1 cellular context compared by ENCODE assay signal in the genomic region with DNA sequence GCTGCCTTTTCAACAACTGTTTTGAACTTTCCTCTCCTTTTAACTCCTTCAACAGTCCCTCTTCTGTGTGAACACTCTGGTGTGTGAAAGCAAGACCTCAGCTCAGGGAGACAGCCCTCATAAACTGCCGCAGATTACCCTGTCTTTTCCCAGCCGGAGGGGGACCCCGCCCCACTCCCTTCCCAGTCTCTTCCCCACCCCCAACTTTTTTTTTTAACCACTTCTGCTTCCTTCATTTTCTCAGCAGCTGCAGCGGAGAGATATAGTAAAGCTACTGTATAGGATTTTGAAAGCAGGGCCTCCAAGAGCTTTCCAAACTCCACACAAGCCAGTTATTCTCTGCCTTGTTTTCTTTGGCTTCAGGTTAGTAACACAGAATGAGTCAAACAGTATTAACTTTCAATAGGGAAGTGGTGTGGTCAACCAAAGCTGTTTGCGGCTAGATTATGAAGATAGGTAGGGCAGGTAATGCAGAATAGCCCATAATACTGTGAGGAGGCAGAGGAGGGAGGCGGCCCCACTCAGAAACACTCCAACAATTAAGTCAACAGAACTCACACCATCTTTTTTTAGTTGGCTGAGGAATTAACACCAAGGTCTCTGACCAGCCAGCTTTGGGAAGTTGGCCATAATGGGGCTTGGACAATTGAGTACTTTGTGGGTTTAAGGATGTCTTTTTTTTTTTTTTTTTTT.
TF ChIP-seq lines count a peak whose summit lies in the region.

No MANE protein-coding gene starts in this region.

TF ChIP-seq in GM12878, 131 proteins besides CTCF, POLR2A, EP300 and RAD21 (continued from another document and continues in another):
- TF ChIP-seq ATF7 (IDR thresholded peaks at IDR 0.05; ENCODE audit: low read depth), result peak; percentile 55; the same call in 1 of the 2 replicates
- peak; percentile 80 for TF ChIP-seq EED (IDR thresholded peaks at IDR 0.05; ENCODE audit: low read depth)
- TF ChIP-seq TCF12 (IDR thresholded peaks at IDR 0.05; ENCODE audit: low read depth, low read length), result peak; percentile 67; the same call in 1 of the 2 replicates
- peak; percentile 85; the same call in 1 of the 2 replicates for TF ChIP-seq BACH1 (IDR thresholded peaks at IDR 0.05; ENCODE audit: borderline replicate concordance)
- no peak for TF ChIP-seq ZNF274 (IDR thresholded peaks at IDR 0.05; ENCODE audit: insufficient read depth, insufficient read length)
- no peak for TF ChIP-seq FOXM1 (IDR thresholded peaks at IDR 0.05; ENCODE audit: low read depth, low read length)
- TF ChIP-seq E2F4 (IDR thresholded peaks at IDR 0.05; ENCODE audit: low read depth, low read length), result no peak
- peak; percentile 80; the same call in 1 of the 2 replicates for TF ChIP-seq MTA3 (IDR thresholded peaks at IDR 0.05; ENCODE audit: borderline replicate concordance, low read length)
- no peak for TF ChIP-seq ZZZ3 (IDR thresholded peaks at IDR 0.05; ENCODE audit: control insufficient read depth, insufficient read length, low read depth)
- no peak for TF ChIP-seq ESRRA (IDR thresholded peaks at IDR 0.05; ENCODE audit: low read length)
- TF ChIP-seq, protein P1, sequence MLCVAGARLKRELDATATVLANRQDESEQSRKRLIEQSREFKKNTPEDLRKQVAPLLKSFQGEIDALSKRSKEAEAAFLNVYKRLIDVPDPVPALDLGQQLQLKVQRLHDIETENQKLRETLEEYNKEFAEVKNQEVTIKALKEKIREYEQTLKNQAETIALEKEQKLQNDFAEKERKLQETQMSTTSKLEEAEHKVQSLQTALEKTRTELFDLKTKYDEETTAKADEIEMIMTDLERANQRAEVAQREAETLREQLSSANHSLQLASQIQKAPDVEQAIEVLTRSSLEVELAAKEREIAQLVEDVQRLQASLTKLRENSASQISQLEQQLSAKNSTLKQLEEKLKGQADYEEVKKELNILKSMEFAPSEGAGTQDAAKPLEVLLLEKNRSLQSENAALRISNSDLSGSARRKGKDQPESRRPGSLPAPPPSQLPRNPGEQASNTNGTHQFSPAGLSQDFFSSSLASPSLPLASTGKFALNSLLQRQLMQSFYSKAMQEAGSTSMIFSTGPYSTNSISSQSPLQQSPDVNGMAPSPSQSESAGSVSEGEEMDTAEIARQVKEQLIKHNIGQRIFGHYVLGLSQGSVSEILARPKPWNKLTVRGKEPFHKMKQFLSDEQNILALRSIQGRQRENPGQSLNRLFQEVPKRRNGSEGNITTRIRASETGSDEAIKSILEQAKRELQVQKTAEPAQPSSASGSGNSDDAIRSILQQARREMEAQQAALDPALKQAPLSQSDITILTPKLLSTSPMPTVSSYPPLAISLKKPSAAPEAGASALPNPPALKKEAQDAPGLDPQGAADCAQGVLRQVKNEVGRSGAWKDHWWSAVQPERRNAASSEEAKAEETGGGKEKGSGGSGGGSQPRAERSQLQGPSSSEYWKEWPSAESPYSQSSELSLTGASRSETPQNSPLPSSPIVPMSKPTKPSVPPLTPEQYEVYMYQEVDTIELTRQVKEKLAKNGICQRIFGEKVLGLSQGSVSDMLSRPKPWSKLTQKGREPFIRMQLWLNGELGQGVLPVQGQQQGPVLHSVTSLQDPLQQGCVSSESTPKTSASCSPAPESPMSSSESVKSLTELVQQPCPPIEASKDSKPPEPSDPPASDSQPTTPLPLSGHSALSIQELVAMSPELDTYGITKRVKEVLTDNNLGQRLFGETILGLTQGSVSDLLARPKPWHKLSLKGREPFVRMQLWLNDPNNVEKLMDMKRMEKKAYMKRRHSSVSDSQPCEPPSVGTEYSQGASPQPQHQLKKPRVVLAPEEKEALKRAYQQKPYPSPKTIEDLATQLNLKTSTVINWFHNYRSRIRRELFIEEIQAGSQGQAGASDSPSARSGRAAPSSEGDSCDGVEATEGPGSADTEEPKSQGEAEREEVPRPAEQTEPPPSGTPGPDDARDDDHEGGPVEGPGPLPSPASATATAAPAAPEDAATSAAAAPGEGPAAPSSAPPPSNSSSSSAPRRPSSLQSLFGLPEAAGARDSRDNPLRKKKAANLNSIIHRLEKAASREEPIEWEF (IDR thresholded peaks at IDR 0.05; ENCODE audit: insufficient replicate concordance, low read depth, low read length), result no peak
- TF ChIP-seq ATF3 (IDR thresholded peaks at IDR 0.05; ENCODE audit: borderline replicate concordance, extremely low read depth, low read depth, low read length), result no peak
- TF ChIP-seq STAT3 (IDR thresholded peaks at IDR 0.05; ENCODE audit: low read depth, low read length), result no peak
- no peak for TF ChIP-seq ZNF24 (IDR thresholded peaks at IDR 0.05)
- peak; percentile 70 for TF ChIP-seq IKZF1 (conservative IDR thresholded peaks at IDR 0.05)
- TF ChIP-seq SIN3A (IDR thresholded peaks at IDR 0.05; ENCODE audit: low read depth, low read length), result no peak
- TF ChIP-seq NR2C2 (IDR thresholded peaks at IDR 0.05; ENCODE audit: borderline replicate concordance, control insufficient read depth, insufficient read length, low read depth), result no peak
- peak; percentile 91 for TF ChIP-seq NFIC (IDR thresholded peaks at IDR 0.05; ENCODE audit: low read depth, low read length)
- no peak for TF ChIP-seq HDGF (IDR thresholded peaks at IDR 0.05)
- TF ChIP-seq, protein P2, sequence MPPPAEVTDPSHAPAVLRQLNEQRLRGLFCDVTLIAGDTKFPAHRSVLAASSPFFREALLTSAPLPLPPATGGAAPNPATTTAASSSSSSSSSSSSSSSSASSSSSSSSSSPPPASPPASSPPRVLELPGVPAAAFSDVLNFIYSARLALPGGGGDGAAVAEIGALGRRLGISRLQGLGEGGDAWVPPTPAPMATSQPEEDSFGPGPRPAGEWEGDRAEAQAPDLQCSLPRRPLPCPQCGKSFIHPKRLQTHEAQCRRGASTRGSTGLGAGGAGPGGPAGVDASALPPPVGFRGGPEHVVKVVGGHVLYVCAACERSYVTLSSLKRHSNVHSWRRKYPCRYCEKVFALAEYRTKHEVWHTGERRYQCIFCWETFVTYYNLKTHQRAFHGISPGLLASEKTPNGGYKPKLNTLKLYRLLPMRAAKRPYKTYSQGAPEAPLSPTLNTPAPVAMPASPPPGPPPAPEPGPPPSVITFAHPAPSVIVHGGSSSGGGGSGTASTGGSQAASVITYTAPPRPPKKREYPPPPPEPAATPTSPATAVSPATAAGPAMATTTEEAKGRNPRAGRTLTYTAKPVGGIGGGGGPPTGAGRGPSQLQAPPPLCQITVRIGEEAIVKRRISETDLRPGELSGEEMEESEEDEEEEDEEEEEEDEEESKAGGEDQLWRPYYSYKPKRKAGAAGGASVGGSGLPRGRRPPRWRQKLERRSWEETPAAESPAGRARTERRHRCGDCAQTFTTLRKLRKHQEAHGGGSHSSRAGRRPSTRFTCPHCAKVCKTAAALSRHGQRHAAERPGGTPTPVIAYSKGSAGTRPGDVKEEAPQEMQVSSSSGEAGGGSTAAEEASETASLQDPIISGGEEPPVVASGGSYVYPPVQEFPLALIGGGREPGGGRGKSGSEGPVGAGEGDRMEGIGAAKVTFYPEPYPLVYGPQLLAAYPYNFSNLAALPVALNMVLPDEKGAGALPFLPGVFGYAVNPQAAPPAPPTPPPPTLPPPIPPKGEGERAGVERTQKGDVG (CRISPR knock-in tag; IDR thresholded peaks at IDR 0.05), result no peak
- TF ChIP-seq SUPT20H (IDR thresholded peaks at IDR 0.05; ENCODE audit: borderline replicate concordance, control insufficient read depth, low read depth, low read length), result no peak
- TF ChIP-seq BHLHE40 (IDR thresholded peaks at IDR 0.05; ENCODE audit: borderline replicate concordance in 1 of 2, low read depth in 2 of 2, low read length in 1 of 2), result peak; percentile 36 to 50; a peak in 1 of 4 replicates
- TF ChIP-seq LARP7 (IDR thresholded peaks at IDR 0.05), result no peak
- no peak for TF ChIP-seq CHD4 (IDR thresholded peaks at IDR 0.05)
- no peak for TF ChIP-seq ZSCAN29 (IDR thresholded peaks at IDR 0.05)
- TF ChIP-seq, protein P3, sequence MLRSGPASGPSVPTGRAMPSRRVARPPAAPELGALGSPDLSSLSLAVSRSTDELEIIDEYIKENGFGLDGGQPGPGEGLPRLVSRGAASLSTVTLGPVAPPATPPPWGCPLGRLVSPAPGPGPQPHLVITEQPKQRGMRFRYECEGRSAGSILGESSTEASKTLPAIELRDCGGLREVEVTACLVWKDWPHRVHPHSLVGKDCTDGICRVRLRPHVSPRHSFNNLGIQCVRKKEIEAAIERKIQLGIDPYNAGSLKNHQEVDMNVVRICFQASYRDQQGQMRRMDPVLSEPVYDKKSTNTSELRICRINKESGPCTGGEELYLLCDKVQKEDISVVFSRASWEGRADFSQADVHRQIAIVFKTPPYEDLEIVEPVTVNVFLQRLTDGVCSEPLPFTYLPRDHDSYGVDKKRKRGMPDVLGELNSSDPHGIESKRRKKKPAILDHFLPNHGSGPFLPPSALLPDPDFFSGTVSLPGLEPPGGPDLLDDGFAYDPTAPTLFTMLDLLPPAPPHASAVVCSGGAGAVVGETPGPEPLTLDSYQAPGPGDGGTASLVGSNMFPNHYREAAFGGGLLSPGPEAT (IDR thresholded peaks at IDR 0.05; ENCODE audit: low read depth), result peak; percentile 77; the same call in 1 of the 2 replicates
- TF ChIP-seq MYC (IDR thresholded peaks at IDR 0.05; ENCODE audit: insufficient read depth, insufficient read length, insufficient replicate concordance, low read length, severe bottlenecking), result no peak
- TF ChIP-seq GATAD2B (conservative IDR thresholded peaks at IDR 0.05; ENCODE audit: low read depth), result no peak
- TF ChIP-seq TCF3 (IDR thresholded peaks at IDR 0.05; ENCODE audit: borderline replicate concordance, insufficient read depth, low read depth, low read length), result peak; percentile 79; the same call in 1 of the 2 replicates
- TF ChIP-seq CBFB (IDR thresholded peaks at IDR 0.05; ENCODE audit: low read depth), result peak; percentile 93
- TF ChIP-seq EGR1 (IDR thresholded peaks at IDR 0.05; ENCODE audit: borderline replicate concordance in 1 of 2, low read depth in 2 of 2, low read length in 2 of 2), result no peak
- peak; percentile 74 for TF ChIP-seq ZNF217 (IDR thresholded peaks at IDR 0.05)
- TF ChIP-seq USF2 (IDR thresholded peaks at IDR 0.05; ENCODE audit: borderline replicate concordance, low read depth, low read length), result no peak
- no peak for TF ChIP-seq SP1 (IDR thresholded peaks at IDR 0.05; ENCODE audit: low read depth, low read length)
- no peak for TF ChIP-seq WRNIP1 (IDR thresholded peaks at IDR 0.05; ENCODE audit: borderline replicate concordance, low read depth, low read length)
- TF ChIP-seq TCF7 (IDR thresholded peaks at IDR 0.05; ENCODE audit: borderline replicate concordance), result no peak
- no peak for TF ChIP-seq KDM1A (IDR thresholded peaks at IDR 0.05; ENCODE audit: borderline replicate concordance)
- no peak for TF ChIP-seq ZNF207 (IDR thresholded peaks at IDR 0.05; ENCODE audit: borderline replicate concordance)
- TF ChIP-seq FOXK2 (IDR thresholded peaks at IDR 0.05), result no peak
- no peak for TF ChIP-seq TAF1 (IDR thresholded peaks at IDR 0.05; ENCODE audit: borderline replicate concordance, low read depth, low read length)
- TF ChIP-seq, protein P4, sequence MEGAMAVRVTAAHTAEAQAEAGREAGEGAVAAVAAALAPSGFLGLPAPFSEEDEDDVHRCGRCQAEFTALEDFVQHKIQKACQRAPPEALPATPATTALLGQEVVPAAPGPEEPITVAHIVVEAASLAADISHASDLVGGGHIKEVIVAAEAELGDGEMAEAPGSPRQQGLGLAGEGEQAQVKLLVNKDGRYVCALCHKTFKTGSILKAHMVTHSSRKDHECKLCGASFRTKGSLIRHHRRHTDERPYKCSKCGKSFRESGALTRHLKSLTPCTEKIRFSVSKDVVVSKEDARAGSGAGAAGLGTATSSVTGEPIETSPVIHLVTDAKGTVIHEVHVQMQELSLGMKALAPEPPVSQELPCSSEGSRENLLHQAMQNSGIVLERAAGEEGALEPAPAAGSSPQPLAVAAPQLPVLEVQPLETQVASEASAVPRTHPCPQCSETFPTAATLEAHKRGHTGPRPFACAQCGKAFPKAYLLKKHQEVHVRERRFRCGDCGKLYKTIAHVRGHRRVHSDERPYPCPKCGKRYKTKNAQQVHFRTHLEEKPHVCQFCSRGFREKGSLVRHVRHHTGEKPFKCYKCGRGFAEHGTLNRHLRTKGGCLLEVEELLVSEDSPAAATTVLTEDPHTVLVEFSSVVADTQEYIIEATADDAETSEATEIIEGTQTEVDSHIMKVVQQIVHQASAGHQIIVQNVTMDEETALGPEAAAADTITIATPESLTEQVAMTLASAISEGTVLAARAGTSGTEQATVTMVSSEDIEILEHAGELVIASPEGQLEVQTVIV (IDR thresholded peaks at IDR 0.05; ENCODE audit: borderline replicate concordance, partially characterized antibody), result no peak
- TF ChIP-seq ZNF622 (IDR thresholded peaks at IDR 0.05), result no peak
- TF ChIP-seq, protein P5, sequence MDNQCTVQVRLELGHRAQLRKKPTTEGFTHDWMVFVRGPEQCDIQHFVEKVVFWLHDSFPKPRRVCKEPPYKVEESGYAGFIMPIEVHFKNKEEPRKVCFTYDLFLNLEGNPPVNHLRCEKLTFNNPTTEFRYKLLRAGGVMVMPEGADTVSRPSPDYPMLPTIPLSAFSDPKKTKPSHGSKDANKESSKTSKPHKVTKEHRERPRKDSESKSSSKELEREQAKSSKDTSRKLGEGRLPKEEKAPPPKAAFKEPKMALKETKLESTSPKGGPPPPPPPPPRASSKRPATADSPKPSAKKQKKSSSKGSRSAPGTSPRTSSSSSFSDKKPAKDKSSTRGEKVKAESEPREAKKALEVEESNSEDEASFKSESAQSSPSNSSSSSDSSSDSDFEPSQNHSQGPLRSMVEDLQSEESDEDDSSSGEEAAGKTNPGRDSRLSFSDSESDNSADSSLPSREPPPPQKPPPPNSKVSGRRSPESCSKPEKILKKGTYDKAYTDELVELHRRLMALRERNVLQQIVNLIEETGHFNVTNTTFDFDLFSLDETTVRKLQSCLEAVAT (IDR thresholded peaks at IDR 0.05), result peak; percentile 90
- no peak for TF ChIP-seq STAT1 (conservative IDR thresholded peaks at IDR 0.05)
- peak; percentile 30; the same call in 1 of the 2 replicates for TF ChIP-seq CHD2 (IDR thresholded peaks at IDR 0.05; ENCODE audit: borderline replicate concordance, low read depth, low read length)
- 0 out of 2 replicates have a peak, but pooled peaks have one; percentile 38 for TF ChIP-seq MEF2A (IDR thresholded peaks at IDR 0.05; ENCODE audit: insufficient read depth, low read depth, low read length)
